8 cellular contexts compared by ENCODE assay signal in the genomic region with DNA sequence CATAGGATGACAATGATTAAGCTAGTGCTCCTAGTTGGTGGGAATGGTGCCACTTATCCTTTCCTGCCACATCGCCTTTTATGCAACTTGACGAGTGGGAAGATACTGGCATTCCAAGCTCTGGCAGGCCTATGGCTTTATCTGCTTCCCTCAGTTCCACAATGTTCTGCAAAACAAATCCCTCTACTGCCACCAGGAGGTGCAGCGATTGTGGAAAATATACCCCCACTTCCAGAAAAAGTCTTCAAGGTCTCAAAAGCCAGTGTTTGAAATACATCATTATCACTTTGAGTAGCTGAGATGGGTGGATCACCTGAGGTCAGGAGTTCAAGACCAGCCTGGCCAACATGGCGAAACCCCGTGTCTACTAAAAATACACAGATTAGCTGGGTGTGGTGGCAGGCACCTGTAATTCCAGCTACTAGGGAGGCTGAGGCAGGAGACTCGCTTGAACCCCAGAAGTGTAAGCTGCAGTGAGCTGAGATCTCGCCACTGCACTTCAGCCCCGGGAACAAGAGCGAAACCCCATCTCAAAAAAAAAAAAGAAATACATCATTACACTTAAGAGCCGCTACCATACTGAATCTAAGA. TPM values are rescaled to one million over a fixed set of nuclear protein-coding genes. Genes with fewer than 3 reads are reported as not detected.
A peak's percentile ranks its signal among the peaks of the same experiment; 100 is the strongest.
DNase-seq lines count a peak whose midpoint lies in the region; ATAC-seq and TF ChIP-seq lines count a peak whose summit lies in the region.

No MANE protein-coding gene starts in this region.

- H3K4me1 ChIP-seq in psoas muscle: peaks cover 32% of the 10 kb centered on the region

- peaks cover 21% of the 10 kb centered on the region for H3K36me3 Mint-ChIP-seq in activated CD8-positive, alpha-beta T cell treated with anti-CD3 and anti-CD28 coated beads, Interleukin-2, amount 10 ng/mL, durations not matched to agents 7 days and 5 days (ENCODE audit: low read depth)
- no peaks in the 10 kb centered on the region for H3K36me3 Mint-ChIP-seq in glutamatergic neuron (ENCODE audit: unreplicated experiment)

- no peak for ATAC-seq in activated CD8-positive, alpha-beta T cell treated with anti-CD3 and anti-CD28 coated beads, Interleukin-2, amount 10 ng/mL, durations not matched to agents 7 days and 5 days
- ATAC-seq in psoas muscle: no peak
- ATAC-seq in HG02763 (IDR thresholded peaks at IDR 0.05; ENCODE audit: unreplicated experiment): no peak

- H3K27ac ChIP-seq in psoas muscle: no peak overlapping the region

- WGBS in psoas muscle, 3 donors: 59 to 68% (median 60%) methylated on average over 10 of the region's 10 CpGs

- no peaks in the 10 kb centered on the region for H3K9me3 ChIP-seq in psoas muscle

- POLR2A ChIA-PET in activated CD8-positive, alpha-beta T cell treated with anti-CD3 and anti-CD28 coated beads, Interleukin-2, amount 10 ng/mL, durations not matched to agents 7 days and 5 days (lab: Charles Lee): no interaction called here

- H3K4me3 Mint-ChIP-seq in activated CD8-positive, alpha-beta T cell treated with anti-CD3 and anti-CD28 coated beads, Interleukin-2, amount 10 ng/mL, durations not matched to agents 7 days and 5 days: no peak overlapping the region
- H3K4me3 Mint-ChIP-seq in glutamatergic neuron (ENCODE audit: unreplicated experiment): no peak overlapping the region

- CTCF ChIA-PET in activated CD8-positive, alpha-beta T cell treated with anti-CD3 and anti-CD28 coated beads, Interleukin-2, amount 10 ng/mL, durations not matched to agents 7 days and 5 days (lab: Charles Lee): interaction anchor here (0.8 to 2.4 kb wide), 14 partner anchors 9 to 1253 kb away, joined by 3 to 18 read pairs (median 4); no protein-coding TSS in a partner anchor

- peaks cover 57% of the 10 kb centered on the region for H3K4me1 Mint-ChIP-seq in activated CD8-positive, alpha-beta T cell treated with anti-CD3 and anti-CD28 coated beads, Interleukin-2, amount 10 ng/mL, durations not matched to agents 7 days and 5 days (ENCODE audit: low read depth)
- peaks cover 4% of the 10 kb centered on the region for H3K4me1 Mint-ChIP-seq in glutamatergic neuron (ENCODE audit: low read depth, unreplicated experiment)

- H3K36me3 ChIP-seq in psoas muscle (ENCODE audit: insufficient read depth in 1 of 2, low read depth in 1 of 2): no peaks in the 10 kb centered on the region

- DNase-seq in stimulated activated CD4-positive, alpha-beta T cell treated with anti-CD3 and anti-CD28 coated beads, Interleukin-4, amount 100 ng/mL, for 24 hours: peak; percentile 18
- DNase-seq in stimulated activated CD4-positive, alpha-beta T cell treated with anti-CD3 and anti-CD28 coated beads, Interleukin-12 subunit alpha, Interleukin-12 subunit beta, amount 100 ng/mL, for 4 hours: no peak
- peak; percentile 4 for DNase-seq in NCI-H1694 treated with DMSO at 0.1 percent for 48 hours (lab: John Stamatoyannopoulos, UW)
- DNase-seq in activated CD8-positive, alpha-beta T cell treated with anti-CD3 and anti-CD28 coated beads, Interleukin-2, amount 10 ng/mL, durations not matched to agents 7 days and 5 days: peak; percentile 29
- DNase-seq in glutamatergic neuron: peak; percentile 48
- DNase-seq in psoas muscle: peak in 1 of 2 donors; percentile 20
- DNase-seq in GOT3 (lab: John Stamatoyannopoulos, UW): no peak

- no peaks in the 10 kb centered on the region for H3K9me3 Mint-ChIP-seq in activated CD8-positive, alpha-beta T cell treated with anti-CD3 and anti-CD28 coated beads, Interleukin-2, amount 10 ng/mL, durations not matched to agents 7 days and 5 days (ENCODE audit: insufficient read depth)
- H3K9me3 Mint-ChIP-seq in glutamatergic neuron (ENCODE audit: unreplicated experiment): peaks cover 4% of the 10 kb centered on the region

- intact Hi-C loops in psoas muscle (cut with DNase I): loop anchor here in 1 of 2 donors (5.0 kb wide), 2 partner anchors 33 to 62 kb away; no protein-coding TSS in a partner anchor

- H3K27me3 ChIP-seq in psoas muscle (ENCODE audit: insufficient read depth in 3 of 3, low read length in 2 of 3): no peaks in the 10 kb centered on the region

- no peak overlapping the region for H3K27ac Mint-ChIP-seq in activated CD8-positive, alpha-beta T cell treated with anti-CD3 and anti-CD28 coated beads, Interleukin-2, amount 10 ng/mL, durations not matched to agents 7 days and 5 days
- H3K27ac Mint-ChIP-seq in glutamatergic neuron (ENCODE audit: unreplicated experiment): no peak overlapping the region

- H3K27me3 Mint-ChIP-seq in activated CD8-positive, alpha-beta T cell treated with anti-CD3 and anti-CD28 coated beads, Interleukin-2, amount 10 ng/mL, durations not matched to agents 7 days and 5 days (ENCODE audit: low read depth): no peaks in the 10 kb centered on the region
- H3K27me3 Mint-ChIP-seq in glutamatergic neuron (ENCODE audit: unreplicated experiment): peaks cover 2% of the 10 kb centered on the region

- TF ChIP-seq CTCF in glutamatergic neuron (IDR thresholded peaks at IDR 0.05; ENCODE audit: partially characterized antibody, unreplicated experiment): peak; percentile 70
- peak; percentile 48 for TF ChIP-seq CTCF in psoas muscle (IDR thresholded peaks at IDR 0.05)

- H3K4me3 ChIP-seq in psoas muscle: no peak overlapping the region

RNA-seq across cellular contexts. Expression of gene CLINT1, which starts 3.4 kb away (rescaled TPM):
- 10 to 100 TPM; 65.7 to 67.2 TPM for total RNA-seq in activated CD8-positive, alpha-beta T cell treated with anti-CD3 and anti-CD28 coated beads, Interleukin-2, amount 10 ng/mL, durations not matched to agents 7 days and 5 days
- 38.0 TPM for total RNA-seq in glutamatergic neuron (ENCODE audit: unreplicated experiment)
- 10 to 100 TPM; 50.8 to 83.3 (median 68.4) TPM for total RNA-seq in psoas muscle
- polyA plus RNA-seq in psoas muscle: 10 to 100 TPM; 37.9 to 89.7 (median 56.6) TPM

Comparison
In these comparisons a context has a peak if more than half of its experiments do, and no peak if none do; other contexts are left out.
1. DNase-seq: peak in stimulated activated CD4-positive, alpha-beta T cell treated with anti-CD3 and anti-CD28 coated beads, Interleukin-4, amount 100 ng/mL, for 24 hours (single experiment), NCI-H1694 treated with DMSO at 0.1 percent for 48 hours (single experiment), activated CD8-positive, alpha-beta T cell treated with anti-CD3 and anti-CD28 coated beads, Interleukin-2, amount 10 ng/mL, durations not matched to agents 7 days and 5 days (single experiment) and glutamatergic neuron (single experiment); none in stimulated activated CD4-positive, alpha-beta T cell treated with anti-CD3 and anti-CD28 coated beads, Interleukin-12 subunit alpha, Interleukin-12 subunit beta, amount 100 ng/mL, for 4 hours (single experiment) and GOT3 (single experiment).